In the genomic region with DNA sequence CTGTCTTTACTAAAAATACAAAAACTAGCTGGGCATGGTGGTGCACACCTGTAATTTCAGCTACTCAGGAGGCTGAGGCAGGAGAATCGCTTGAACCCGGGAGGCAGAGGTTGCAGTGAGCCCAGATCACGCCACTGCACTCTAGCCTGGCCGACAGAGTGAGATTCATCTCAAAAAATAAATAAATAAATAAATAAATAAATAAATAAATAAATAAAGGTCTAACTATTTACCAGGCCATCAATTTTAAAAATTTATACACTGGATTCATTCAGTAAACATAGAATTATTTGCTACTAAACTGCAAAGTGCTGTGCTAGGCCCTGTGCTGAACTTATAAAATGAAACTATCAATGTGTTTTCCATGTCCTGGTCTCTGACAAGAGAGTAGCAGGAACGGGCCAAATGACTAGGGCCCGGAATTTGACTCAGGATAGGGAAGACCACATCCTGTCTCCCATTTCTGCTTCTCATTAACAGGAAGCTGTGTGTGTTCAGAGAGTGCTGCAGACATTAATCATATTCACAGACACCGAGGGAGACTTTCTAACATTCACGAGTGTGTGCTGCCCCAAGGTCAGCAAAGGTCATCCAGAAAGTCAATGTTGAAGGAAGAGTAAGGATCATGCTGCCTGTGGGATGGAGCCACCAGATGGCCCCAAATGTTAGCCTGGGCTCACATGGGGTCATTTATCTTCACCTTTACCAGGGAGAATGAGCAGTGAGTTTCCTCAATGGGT, we compare ENCODE assay signal across 11 cellular contexts.
DNase-seq lines count a peak whose midpoint lies in the region; ATAC-seq and TF ChIP-seq lines count a peak whose summit lies in the region.
"Had no signal": no experiment of that assay in that cellular context is flagged by ENCODE, and none has a peak within 500 bp of the region (broad histone marks: within the 10 kb centered on the region; RNA-seq: fewer than 3 reads in every experiment).

No MANE protein-coding gene starts in this region.

- H3K9me3 ChIP-seq in RWPE2 (ENCODE audit: severe bottlenecking), result no peaks in the 10 kb centered on the region
- H3K9me3 ChIP-seq in endodermal cell (ENCODE audit: control insufficient read depth, low read length), result no peaks in the 10 kb centered on the region

- H3K27me3 ChIP-seq in RWPE2 (ENCODE audit: insufficient read depth, poor library complexity, severe bottlenecking) (no peaks in the 10 kb centered on the region), endodermal cell (ENCODE audit: control insufficient read depth, insufficient read depth, low read length, poor library complexity, severe bottlenecking) (no peaks in the 10 kb centered on the region)

- peaks cover 13% of the 10 kb centered on the region for H3K4me1 ChIP-seq in RWPE2 (ENCODE audit: insufficient read depth, poor library complexity, severe bottlenecking)
- no peaks in the 10 kb centered on the region for H3K4me1 ChIP-seq in endodermal cell (ENCODE audit: control insufficient read depth, insufficient read depth, low read length)

- CTCF ChIA-PET in activated CD4-positive, alpha-beta T cell treated with anti-CD3 and anti-CD28 coated beads, Interleukin-2, amount 10 ng/mL, durations not matched to agents 7 days and 5 days (lab: Charles Lee), result interaction anchor here (1.2 to 2.2 kb wide), 2 partner anchors 11 to 12 kb away, joined by 3 to 7 read pairs; no protein-coding TSS in a partner anchor

- TF ChIP-seq CTCF in RWPE2 (IDR thresholded peaks at IDR 0.05; ENCODE audit: poor library complexity, severe bottlenecking) (peak; percentile 27), endodermal cell (conservative IDR thresholded peaks at IDR 0.05) (peak; percentile 16)

- H3K27ac Mint-ChIP-seq in activated CD4-positive, alpha-beta T cell treated with anti-CD3 and anti-CD28 coated beads, Interleukin-2, amount 10 ng/mL, durations not matched to agents 7 days and 5 days, result peak overlapping the region; percentile 74
- H3K27ac Mint-ChIP-seq in endodermal cell, result no peak overlapping the region

- peak overlapping the region; percentile 35 for H3K4me3 Mint-ChIP-seq in activated CD4-positive, alpha-beta T cell treated with anti-CD3 and anti-CD28 coated beads, Interleukin-2, amount 10 ng/mL, durations not matched to agents 7 days and 5 days
- no peak overlapping the region for H3K4me3 Mint-ChIP-seq in endodermal cell
- H3K4me3 Mint-ChIP-seq: B cell had no signal

- peaks cover 17% of the 10 kb centered on the region for H3K9me3 Mint-ChIP-seq in activated CD4-positive, alpha-beta T cell treated with anti-CD3 and anti-CD28 coated beads, Interleukin-2, amount 10 ng/mL, durations not matched to agents 7 days and 5 days
- H3K9me3 Mint-ChIP-seq in endodermal cell, result peaks cover 3% of the 10 kb centered on the region

- peak overlapping the region; percentile 81 for H3K27ac ChIP-seq in RWPE2 (ENCODE audit: poor library complexity, severe bottlenecking)
- no peak overlapping the region for H3K27ac ChIP-seq in endodermal cell (ENCODE audit: low read depth, low read length)
- H3K27ac ChIP-seq: dorsolateral prefrontal cortex had no signal

- ATAC-seq in RWPE2 (ENCODE audit: low read depth) (peak; percentile 97), HG03432 (IDR thresholded peaks at IDR 0.05; ENCODE audit: unreplicated experiment) (no peak)

- H3K4me1 Mint-ChIP-seq in activated CD4-positive, alpha-beta T cell treated with anti-CD3 and anti-CD28 coated beads, Interleukin-2, amount 10 ng/mL, durations not matched to agents 7 days and 5 days, result peaks cover 38% of the 10 kb centered on the region
- H3K4me1 Mint-ChIP-seq in endodermal cell, result peaks cover 6% of the 10 kb centered on the region

- H3K27me3 Mint-ChIP-seq in activated CD4-positive, alpha-beta T cell treated with anti-CD3 and anti-CD28 coated beads, Interleukin-2, amount 10 ng/mL, durations not matched to agents 7 days and 5 days, result no peaks in the 10 kb centered on the region
- no peaks in the 10 kb centered on the region for H3K27me3 Mint-ChIP-seq in endodermal cell (ENCODE audit: insufficient read depth)

- DNase-seq in activated CD4-positive, alpha-beta T cell treated with anti-CD3 and anti-CD28 coated beads, Interleukin-2, amount 10 ng/mL, durations not matched to agents 7 days and 5 days, result no peak
- no peak for DNase-seq in activated CD4-positive, alpha-beta T cell treated with anti-CD3 and anti-CD28 coated beads for 1 hour
- DNase-seq in RWPE2 (ENCODE audit: low spot score) (no peak), endodermal cell (no peak), pulmonary artery endothelial cell (ENCODE audit: low read depth, low spot score) (peak; percentile 55), NCI-H2196 (lab: John Stamatoyannopoulos, UW; ENCODE audit: unreplicated experiment) (no peak), inferior parietal cortex (ENCODE audit: extremely low spot score) (no peak)
- DNase-seq: activated CD4-positive, CD25-positive, alpha-beta regulatory T cell; dorsolateral prefrontal cortex had no signal

- no peak overlapping the region for H3K4me3 ChIP-seq in RWPE2 (ENCODE audit: severe bottlenecking)
- H3K4me3 ChIP-seq in endodermal cell (ENCODE audit: low read length), result no peak overlapping the region
- H3K4me3 ChIP-seq: dorsolateral prefrontal cortex had no signal

- no peak overlapping the region for H3K9ac ChIP-seq in endodermal cell (ENCODE audit: extremely low read depth, low read length, poor library complexity, severe bottlenecking)

- H3K36me3 ChIP-seq in RWPE2 (ENCODE audit: low read depth) (no peaks in the 10 kb centered on the region), endodermal cell (ENCODE audit: control insufficient read depth, insufficient read depth, low read length) (no peaks in the 10 kb centered on the region)

- 93 to 96% methylated on average over 2 to 7 of the region's 8 CpGs for WGBS in endodermal cell (ENCODE audit: insufficient coverage in 1 of 2, insufficient read length in 1 of 2), 2 experiments

- H3K36me3 Mint-ChIP-seq in activated CD4-positive, alpha-beta T cell treated with anti-CD3 and anti-CD28 coated beads, Interleukin-2, amount 10 ng/mL, durations not matched to agents 7 days and 5 days (ENCODE audit: low read depth), result peaks cover 7% of the 10 kb centered on the region
- H3K36me3 Mint-ChIP-seq in endodermal cell (ENCODE audit: low read depth), result no peaks in the 10 kb centered on the region

- POLR2A ChIA-PET in activated CD4-positive, alpha-beta T cell treated with anti-CD3 and anti-CD28 coated beads, Interleukin-2, amount 10 ng/mL, durations not matched to agents 7 days and 5 days (lab: Charles Lee), result no interaction called here
